ENCODE assay signal across 4 cellular contexts in genomic region chr10:127411062-127411461, GRCh38.
"Had no signal": no experiment of that assay in that cellular context is flagged by ENCODE, and none has a peak within 500 bp of the region (broad histone marks: within the 10 kb centered on the region; RNA-seq: fewer than 3 reads in every experiment).

No MANE protein-coding gene starts in this region.

- DNase-seq: IMR-90 had no signal

- H3K4me3 ChIP-seq: K562 had no signal

- ATAC-seq: HepG2, K562 had no signal

- H3K27ac ChIP-seq: HL-60 had no signal
